In the genomic region with DNA sequence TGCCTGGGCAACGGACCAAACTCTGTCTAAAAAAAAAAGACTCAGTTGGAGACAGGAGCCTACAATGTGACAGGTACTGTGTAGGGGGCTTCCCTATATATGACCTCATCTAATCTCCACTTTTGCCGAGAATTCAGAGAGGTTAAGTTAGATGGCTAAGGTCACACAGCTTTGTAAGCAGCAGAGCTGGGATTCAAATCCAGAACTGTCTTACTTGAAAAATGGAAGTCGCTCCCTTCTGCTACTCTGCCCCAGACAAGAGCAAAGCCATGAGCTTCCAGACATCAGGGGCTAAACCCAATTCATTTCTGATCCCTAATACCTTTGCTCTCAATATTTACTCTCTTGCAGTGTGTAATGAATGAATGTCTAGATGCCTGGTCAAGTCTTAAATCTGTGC, we compare ENCODE assay signal across 18 cellular contexts.
DNase-seq lines count a peak whose midpoint lies in the region; ATAC-seq lines count a peak whose summit lies in the region.
"Had no signal": no experiment of that assay in that cellular context is flagged by ENCODE, and none has a peak within 500 bp of the region (broad histone marks: within the 10 kb centered on the region; RNA-seq: fewer than 3 reads in every experiment).

No MANE protein-coding gene starts in this region.

- ATAC-seq in HG02852 (IDR thresholded peaks at IDR 0.05; ENCODE audit: unreplicated experiment): no peak
- ATAC-seq: activated CD8-positive, alpha-beta T cell treated with anti-CD3 and anti-CD28 coated beads for 36 hours; activated T-helper 17 cell treated with anti-CD3 and anti-CD28 coated beads, Interleukin-2, amount 50 U/mL, for 72 hours; T-helper 17 cell had no signal

- DNase-seq in NCI-H1105 treated with DMSO at 0.1 percent for 48 hours (lab: John Stamatoyannopoulos, UW) (peak; percentile 90), NCI-H1105 (lab: John Stamatoyannopoulos, UW) (no peak), NCI-H510A treated with DMSO at 0.1 percent for 48 hours (lab: John Stamatoyannopoulos, UW) (peak; percentile 72), NCI-H510A (lab: John Stamatoyannopoulos, UW) (no peak), LoVo (ENCODE audit: low spot score) (peak; percentile 88), SW480 (ENCODE audit: low spot score) (peak; percentile 69)
- DNase-seq in activated naive CD4-positive, alpha-beta T cell treated with Interleukin-2 at 50 U/mL for 16 hours: no peak
- DNase-seq: activated CD8-positive, alpha-beta T cell treated with anti-CD3 and anti-CD28 coated beads for 36 hours; anterior cingulate cortex; effector CD4-positive, alpha-beta T cell; NCI-H2081; NK-92 treated with Interleukin-12 subunit alpha and Interleukin-12 subunit beta, amount 100 ng/mL, for 24 hours; stimulated activated CD4-positive, alpha-beta T cell treated with anti-CD3 and anti-CD28 coated beads, Interleukin-2, amount 100 ng/mL, for 24 hours; stomach; T-helper 17 cell; thyroid gland had no signal

Comparison
In these comparisons a context has a peak if more than half of its experiments do, and no peak if none do; other contexts are left out.
1. DNase-seq: peak in NCI-H1105 treated with DMSO at 0.1 percent for 48 hours (single experiment), NCI-H510A treated with DMSO at 0.1 percent for 48 hours (single experiment), LoVo (single experiment) and SW480 (single experiment); none in NCI-H1105 (single experiment), NCI-H510A (single experiment) and activated naive CD4-positive, alpha-beta T cell treated with Interleukin-2 at 50 U/mL for 16 hours (single experiment).